Comparison of ENCODE assay signal across 2 cellular contexts in genomic region chr17:8318536-8318935, GRCh38.
TF ChIP-seq lines count a peak whose summit lies in the region.

No MANE protein-coding gene starts in this region.

TF ChIP-seq in GM23338, 12 proteins besides CTCF, POLR2A, EP300 and RAD21:
- TF ChIP-seq ZNF331 (CRISPR knock-in tag; IDR thresholded peaks at IDR 0.05; ENCODE audit: low read depth), result no peak
- TF ChIP-seq ZNF114 (CRISPR knock-in tag; IDR thresholded peaks at IDR 0.05), result no peak
- TF ChIP-seq EZH2phosphoT487 (IDR thresholded peaks at IDR 0.05; ENCODE audit: unreplicated experiment), result no peak
- no peak for TF ChIP-seq ZNF462 (CRISPR knock-in tag; IDR thresholded peaks at IDR 0.05)
- TF ChIP-seq JUNB (IDR thresholded peaks at IDR 0.05; ENCODE audit: unreplicated experiment), result no peak
- no peak for TF ChIP-seq POLR2AphosphoS5 (IDR thresholded peaks at IDR 0.05; ENCODE audit: low read depth)
- TF ChIP-seq EZH2 (IDR thresholded peaks at IDR 0.05; ENCODE audit: low read depth, unreplicated experiment), result no peak
- TF ChIP-seq, protein P1, sequence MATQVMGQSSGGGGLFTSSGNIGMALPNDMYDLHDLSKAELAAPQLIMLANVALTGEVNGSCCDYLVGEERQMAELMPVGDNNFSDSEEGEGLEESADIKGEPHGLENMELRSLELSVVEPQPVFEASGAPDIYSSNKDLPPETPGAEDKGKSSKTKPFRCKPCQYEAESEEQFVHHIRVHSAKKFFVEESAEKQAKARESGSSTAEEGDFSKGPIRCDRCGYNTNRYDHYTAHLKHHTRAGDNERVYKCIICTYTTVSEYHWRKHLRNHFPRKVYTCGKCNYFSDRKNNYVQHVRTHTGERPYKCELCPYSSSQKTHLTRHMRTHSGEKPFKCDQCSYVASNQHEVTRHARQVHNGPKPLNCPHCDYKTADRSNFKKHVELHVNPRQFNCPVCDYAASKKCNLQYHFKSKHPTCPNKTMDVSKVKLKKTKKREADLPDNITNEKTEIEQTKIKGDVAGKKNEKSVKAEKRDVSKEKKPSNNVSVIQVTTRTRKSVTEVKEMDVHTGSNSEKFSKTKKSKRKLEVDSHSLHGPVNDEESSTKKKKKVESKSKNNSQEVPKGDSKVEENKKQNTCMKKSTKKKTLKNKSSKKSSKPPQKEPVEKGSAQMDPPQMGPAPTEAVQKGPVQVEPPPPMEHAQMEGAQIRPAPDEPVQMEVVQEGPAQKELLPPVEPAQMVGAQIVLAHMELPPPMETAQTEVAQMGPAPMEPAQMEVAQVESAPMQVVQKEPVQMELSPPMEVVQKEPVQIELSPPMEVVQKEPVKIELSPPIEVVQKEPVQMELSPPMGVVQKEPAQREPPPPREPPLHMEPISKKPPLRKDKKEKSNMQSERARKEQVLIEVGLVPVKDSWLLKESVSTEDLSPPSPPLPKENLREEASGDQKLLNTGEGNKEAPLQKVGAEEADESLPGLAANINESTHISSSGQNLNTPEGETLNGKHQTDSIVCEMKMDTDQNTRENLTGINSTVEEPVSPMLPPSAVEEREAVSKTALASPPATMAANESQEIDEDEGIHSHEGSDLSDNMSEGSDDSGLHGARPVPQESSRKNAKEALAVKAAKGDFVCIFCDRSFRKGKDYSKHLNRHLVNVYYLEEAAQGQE (IDR thresholded peaks at IDR 0.05; ENCODE audit: unreplicated experiment), result no peak
- TF ChIP-seq, protein P2, sequence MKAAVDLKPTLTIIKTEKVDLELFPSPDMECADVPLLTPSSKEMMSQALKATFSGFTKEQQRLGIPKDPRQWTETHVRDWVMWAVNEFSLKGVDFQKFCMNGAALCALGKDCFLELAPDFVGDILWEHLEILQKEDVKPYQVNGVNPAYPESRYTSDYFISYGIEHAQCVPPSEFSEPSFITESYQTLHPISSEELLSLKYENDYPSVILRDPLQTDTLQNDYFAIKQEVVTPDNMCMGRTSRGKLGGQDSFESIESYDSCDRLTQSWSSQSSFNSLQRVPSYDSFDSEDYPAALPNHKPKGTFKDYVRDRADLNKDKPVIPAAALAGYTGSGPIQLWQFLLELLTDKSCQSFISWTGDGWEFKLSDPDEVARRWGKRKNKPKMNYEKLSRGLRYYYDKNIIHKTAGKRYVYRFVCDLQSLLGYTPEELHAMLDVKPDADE (IDR thresholded peaks at IDR 0.05), result no peak
- TF ChIP-seq CREB1 (CRISPR knock-in tag; IDR thresholded peaks at IDR 0.05; ENCODE audit: low read depth), result no peak
- TF ChIP-seq NANOG (IDR thresholded peaks at IDR 0.05; ENCODE audit: borderline replicate concordance), result no peak
- no peak for TF ChIP-seq STAT1 (IDR thresholded peaks at IDR 0.05; ENCODE audit: unreplicated experiment)

TF ChIP-seq in H1, 55 proteins besides CTCF, POLR2A, EP300 and RAD21:
- no peak for TF ChIP-seq POU5F1 (IDR thresholded peaks at IDR 0.05; ENCODE audit: low read depth, low read length)
- TF ChIP-seq JUN (IDR thresholded peaks at IDR 0.05; ENCODE audit: low read depth, low read length), result no peak
- TF ChIP-seq BACH1 (IDR thresholded peaks at IDR 0.05; ENCODE audit: low read length), result no peak
- no peak for TF ChIP-seq KDM1A (IDR thresholded peaks at IDR 0.05; ENCODE audit: borderline replicate concordance, low read length)
- no peak for TF ChIP-seq GTF2F1 (IDR thresholded peaks at IDR 0.05; ENCODE audit: borderline replicate concordance, low read depth, low read length)
- TF ChIP-seq SIN3A (conservative IDR thresholded peaks at IDR 0.05 in 1 of 2, IDR thresholded peaks at IDR 0.05 in 1 of 2; ENCODE audit: low read depth in 1 of 2, low read length in 2 of 2), result no peak
- no peak for TF ChIP-seq MAX (IDR thresholded peaks at IDR 0.05)
- TF ChIP-seq MAFK (IDR thresholded peaks at IDR 0.05; ENCODE audit: low read depth, low read length), result no peak
- no peak for TF ChIP-seq CHD1 (IDR thresholded peaks at IDR 0.05; ENCODE audit: low read depth, low read length)
- TF ChIP-seq, protein P3, sequence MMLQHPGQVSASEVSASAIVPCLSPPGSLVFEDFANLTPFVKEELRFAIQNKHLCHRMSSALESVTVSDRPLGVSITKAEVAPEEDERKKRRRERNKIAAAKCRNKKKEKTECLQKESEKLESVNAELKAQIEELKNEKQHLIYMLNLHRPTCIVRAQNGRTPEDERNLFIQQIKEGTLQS (IDR thresholded peaks at IDR 0.05; ENCODE audit: insufficient read depth, low read depth, low read length), result no peak
- TF ChIP-seq HDAC2 (IDR thresholded peaks at IDR 0.05; ENCODE audit: borderline replicate concordance in 1 of 2, low read depth in 2 of 2, low read length in 2 of 2), result no peak
- no peak for TF ChIP-seq RFX5 (IDR thresholded peaks at IDR 0.05; ENCODE audit: borderline replicate concordance, low read depth, low read length)
- no peak for TF ChIP-seq EZH2 (IDR thresholded peaks at IDR 0.05; ENCODE audit: low read depth, low read length, severe bottlenecking)
